In genomic region chr4:113548303-113548702, GRCh38 we compare ENCODE assay signal across 11 cellular contexts.
DNase-seq lines count a peak whose midpoint lies in the region; ATAC-seq, FAIRE-seq and TF ChIP-seq lines count a peak whose summit lies in the region.
"Had no signal": no experiment of that assay in that cellular context is flagged by ENCODE, and none has a peak within 500 bp of the region (broad histone marks: within the 10 kb centered on the region; RNA-seq: fewer than 3 reads in every experiment).

No MANE protein-coding gene starts in this region.

- H3K9me3 ChIP-seq in A549, result no peaks in the 10 kb centered on the region
- no peaks in the 10 kb centered on the region for H3K9me3 ChIP-seq in CD8-positive, alpha-beta memory T cell (ENCODE audit: low read length)
- H3K9me3 ChIP-seq in astrocyte (ENCODE audit: insufficient read depth, low read depth, low read length), result no peaks in the 10 kb centered on the region
- H3K9me3 ChIP-seq in mucosa of rectum (ENCODE audit: control insufficient read depth in 2 of 2, low read length in 2 of 2), result no peaks in the 10 kb centered on the region
- H3K9me3 ChIP-seq in SK-N-SH, result no peaks in the 10 kb centered on the region

- ATAC-seq in A549, result peak in 1 of 2 experiments; percentile 30; a peak in 4 of 6 replicates
- no peak for ATAC-seq in GM19328 (IDR thresholded peaks at IDR 0.05; ENCODE audit: unreplicated experiment)
- no peak for ATAC-seq in GM21825 (IDR thresholded peaks at IDR 0.05; ENCODE audit: unreplicated experiment)

- H3K9me3 Mint-ChIP-seq in CD8-positive, alpha-beta memory T cell, result no peaks in the 10 kb centered on the region
- H3K9me3 Mint-ChIP-seq in astrocyte (ENCODE audit: unreplicated experiment), result no peaks in the 10 kb centered on the region
- H3K9me3 Mint-ChIP-seq: H9 had no signal

- H3F3A ChIP-seq in SK-N-SH (replicated peaks; ENCODE audit: insufficient read depth), result peaks cover 5% of the 10 kb centered on the region

- TF ChIP-seq RAD21 in A549 (conservative IDR thresholded peaks at IDR 0.05 in 1 of 2, IDR thresholded peaks at IDR 0.05 in 1 of 2), result no peak
- TF ChIP-seq RAD21 in SK-N-SH (IDR thresholded peaks at IDR 0.05; ENCODE audit: low read length), result no peak

- H3K27ac ChIP-seq in A549, result peak overlapping the region; percentile 53 to 55; a peak in 5 of 6 replicates
- H3K27ac ChIP-seq in CD8-positive, alpha-beta memory T cell (ENCODE audit: low read depth, low read length), result no peak overlapping the region
- H3K27ac ChIP-seq in astrocyte (ENCODE audit: low read depth, low read length), result no peak overlapping the region
- H3K27ac ChIP-seq in mucosa of rectum (ENCODE audit: low read depth in 2 of 2, low read length in 2 of 2), result peak overlapping the region; percentile 65 to 85
- H3K27ac ChIP-seq in SK-N-SH (ENCODE audit: low read depth in 2 of 2, low read length in 1 of 2), result no peak overlapping the region; a peak in 1 of 4 replicates

- POLR2A ChIA-PET in A549 (lab: Yijun Ruan, JAX) (interaction anchor here (0.6 to 1.1 kb wide), 2 partner anchors 97 to 212 kb away, joined by 3 read pairs; no protein-coding TSS in a partner anchor), SK-N-SH (lab: Yijun Ruan, JAX) (no interaction called here)
- POLR2A ChIA-PET in CD8-positive, alpha-beta memory T cell (lab: Charles Lee), result interaction anchor here (0.9 to 1.6 kb wide), 3 partner anchors 210 to 214 kb away, joined by 3 to 5 read pairs (median 4); no protein-coding TSS in a partner anchor

- H3K9ac ChIP-seq in astrocyte (ENCODE audit: low read length) (no peak overlapping the region), mucosa of rectum (ENCODE audit: low read depth in 1 of 2, low read length in 2 of 2) (no peak overlapping the region), SK-N-SH (no peak overlapping the region)

- no peak for FAIRE-seq in A549 (lab: Jason Lieb, UNC)
- FAIRE-seq in astrocyte (lab: Jason Lieb, UNC), result peak; percentile 74

- H3K27me3 ChIP-seq in CD8-positive, alpha-beta memory T cell (ENCODE audit: insufficient read depth, low read length, poor library complexity, severe bottlenecking), result no peaks in the 10 kb centered on the region
- H3K27me3 ChIP-seq in astrocyte (ENCODE audit: insufficient read depth, low read length) (no peaks in the 10 kb centered on the region), mucosa of rectum (ENCODE audit: control insufficient read depth in 2 of 2, insufficient read depth in 2 of 2, low read length in 2 of 2) (no peaks in the 10 kb centered on the region), SK-N-SH (ENCODE audit: insufficient read depth) (no peaks in the 10 kb centered on the region)

- CTCF ChIA-PET in A549 (lab: Yijun Ruan, JAX) (interaction anchor here (0.6 to 2.0 kb wide), 29 partner anchors 9 to 837 kb away, joined by 3 to 9 read pairs (median 3); no protein-coding TSS in a partner anchor), SK-N-SH (lab: Yijun Ruan, JAX) (interaction anchor here (0.6 to 1.9 kb wide), 35 partner anchors 9 to 837 kb away, joined by 3 to 20 read pairs (median 4); no protein-coding TSS in a partner anchor)
- CTCF ChIA-PET in CD8-positive, alpha-beta memory T cell (lab: Charles Lee), result interaction anchor here (0.6 to 2.3 kb wide), 25 partner anchors 10 to 523 kb away, joined by 3 to 25 read pairs (median 4); no protein-coding TSS in a partner anchor

- H3K36me3 Mint-ChIP-seq in CD8-positive, alpha-beta memory T cell, result peaks cover 0 to 18% (median 2%) of the 10 kb centered on the region in 3 donors
- H3K36me3 Mint-ChIP-seq in astrocyte (ENCODE audit: low read depth, unreplicated experiment), result peaks cover 9% of the 10 kb centered on the region

- no peak overlapping the region for H3K4me3 Mint-ChIP-seq in CD8-positive, alpha-beta memory T cell
- H3K4me3 Mint-ChIP-seq in astrocyte (ENCODE audit: unreplicated experiment), result no peak overlapping the region
- H3K4me3 Mint-ChIP-seq: H9 had no signal

- H3K4me2 ChIP-seq in A549 (peak overlapping the region; percentile 52), astrocyte (ENCODE audit: low read length) (no peak overlapping the region), SK-N-SH (no peak overlapping the region)

- H3K4me3 ChIP-seq in A549 (no peak overlapping the region), astrocyte (ENCODE audit: insufficient read depth, low read depth, low read length) (no peak overlapping the region), mucosa of rectum (ENCODE audit: low read length in 2 of 2) (no peak overlapping the region), SK-N-SH (ENCODE audit: low read depth in 2 of 2, low read length in 1 of 2) (no peak overlapping the region)
- H3K4me3 ChIP-seq in CD8-positive, alpha-beta memory T cell (ENCODE audit: low read length), result no peak overlapping the region

- TF ChIP-seq EP300 in A549 (IDR thresholded peaks at IDR 0.05), result no peak
- TF ChIP-seq EP300 in SK-N-SH (IDR thresholded peaks at IDR 0.05; ENCODE audit: borderline replicate concordance in 1 of 2, low read depth in 1 of 2, low read length in 1 of 2), result no peak

- no peak for DNase-seq in A549 (ENCODE audit: low read depth in 1 of 2, low spot score in 1 of 2)
- DNase-seq in CD8-positive, alpha-beta memory T cell, result no peak
- DNase-seq in astrocyte (ENCODE audit: low read depth), result no peak
- DNase-seq in SHP77 (lab: John Stamatoyannopoulos, UW), result no peak
- DNase-seq in SK-N-SH, result no peak
- DNase-seq: activated naive CD4-positive, alpha-beta T cell treated with Interleukin-2 at 50 U/mL for 16 hours; effector CD4-positive, alpha-beta T cell had no signal

- no peaks in the 10 kb centered on the region for H3K79me2 ChIP-seq in astrocyte (ENCODE audit: insufficient read depth, low read length)
- H3K79me2 ChIP-seq in SK-N-SH (ENCODE audit: insufficient read depth), result no peaks in the 10 kb centered on the region

- H3K36me3 ChIP-seq in CD8-positive, alpha-beta memory T cell (ENCODE audit: insufficient read depth, low read length), result no peaks in the 10 kb centered on the region
- no peaks in the 10 kb centered on the region for H3K36me3 ChIP-seq in astrocyte (ENCODE audit: insufficient read depth, low read length)
- peaks cover 0 to 5% of the 10 kb centered on the region in 2 donors for H3K36me3 ChIP-seq in mucosa of rectum (ENCODE audit: control insufficient read depth in 2 of 2, insufficient read depth in 2 of 2, low read length in 2 of 2)
- H3K36me3 ChIP-seq in SK-N-SH (replicated peaks in 1 of 2; ENCODE audit: control insufficient read depth in 1 of 2, insufficient read depth in 2 of 2, low read length in 1 of 2), result peaks cover 26 to 38% of the 10 kb centered on the region in 2 experiments

- H3K9me2 ChIP-seq in SK-N-SH, result no peaks in the 10 kb centered on the region

- 100% methylated on average over 1 of the region's 1 CpG for WGBS in A549 (ENCODE audit: missing lambda C conversion rate)
- 100% methylated on average over 1 of the region's 1 CpG for WGBS in SK-N-SH (ENCODE audit: low lambda C conversion rate)

- no peaks in the 10 kb centered on the region for H3K27me3 Mint-ChIP-seq in CD8-positive, alpha-beta memory T cell
- H3K27me3 Mint-ChIP-seq in astrocyte (ENCODE audit: low read depth, unreplicated experiment), result no peaks in the 10 kb centered on the region

- H2AFZ ChIP-seq in astrocyte (ENCODE audit: low read depth, low read length), result no peak overlapping the region
- H2AFZ ChIP-seq in SK-N-SH (ENCODE audit: low read depth), result no peak overlapping the region

- H3K27ac Mint-ChIP-seq in CD8-positive, alpha-beta memory T cell, result peak overlapping the region in 6 of 8 donors; percentile 0 to 80 (median 45)
- no peak overlapping the region for H3K27ac Mint-ChIP-seq in astrocyte (ENCODE audit: unreplicated experiment)
- H3K27ac Mint-ChIP-seq: H9 had no signal

- H3K4me1 Mint-ChIP-seq in CD8-positive, alpha-beta memory T cell, result peaks cover 13 to 16% (median 15%) of the 10 kb centered on the region in 3 donors
- H3K4me1 Mint-ChIP-seq in astrocyte (ENCODE audit: low read depth, unreplicated experiment), result peaks cover 7% of the 10 kb centered on the region

- H4K20me1 ChIP-seq in astrocyte (ENCODE audit: insufficient read depth, low read length) (no peaks in the 10 kb centered on the region), SK-N-SH (ENCODE audit: insufficient read depth) (no peaks in the 10 kb centered on the region)

- TF ChIP-seq CTCF in A549 (IDR thresholded peaks at IDR 0.05) (no peak), astrocyte (IDR thresholded peaks at IDR 0.05; ENCODE audit: insufficient read depth, low read depth, low read length) (no peak), SK-N-SH (IDR thresholded peaks at IDR 0.05) (no peak)

- no peak for TF ChIP-seq POLR2A in A549 (IDR thresholded peaks at IDR 0.05; ENCODE audit: low read length)

- H3K4me1 ChIP-seq in A549, result peaks cover 25% of the 10 kb centered on the region
- H3K4me1 ChIP-seq in CD8-positive, alpha-beta memory T cell (ENCODE audit: insufficient read depth, low read length), result peaks cover 8% of the 10 kb centered on the region
- H3K4me1 ChIP-seq in astrocyte (ENCODE audit: insufficient read depth, low read length), result no peaks in the 10 kb centered on the region
- peaks cover 12 to 19% of the 10 kb centered on the region in 2 donors for H3K4me1 ChIP-seq in mucosa of rectum (ENCODE audit: control insufficient read depth in 2 of 2, insufficient read depth in 2 of 2, low read length in 2 of 2)
- H3K4me1 ChIP-seq in SK-N-SH (ENCODE audit: control insufficient read depth in 1 of 2, insufficient read depth in 2 of 2, low read depth in 1 of 2, low read length in 1 of 2), result peaks cover 2 to 8% of the 10 kb centered on the region in 2 experiments; a peak in 3 of 4 replicates

TF ChIP-seq in A549, 52 proteins besides CTCF, POLR2A, EP300 and RAD21 (continues in another document):
- no peak for TF ChIP-seq FOXS1 (CRISPR knock-in tag; IDR thresholded peaks at IDR 0.05)
- no peak for TF ChIP-seq BCL3 (IDR thresholded peaks at IDR 0.05)

TF ChIP-seq in SK-N-SH, 30 proteins besides CTCF, POLR2A, EP300 and RAD21 (continues in another document):
- TF ChIP-seq PBX3 (IDR thresholded peaks at IDR 0.05) (no peak), FOSL2 (IDR thresholded peaks at IDR 0.05; ENCODE audit: borderline replicate concordance, low read depth) (no peak), RCOR1 (IDR thresholded peaks at IDR 0.05; ENCODE audit: low read length) (no peak), EZH2phosphoT487 (IDR thresholded peaks at IDR 0.05; ENCODE audit: borderline replicate concordance, low read depth) (no peak), GATA2 (CRISPR knock-in tag; IDR thresholded peaks at IDR 0.05) (no peak), NRF1 (IDR thresholded peaks at IDR 0.05; ENCODE audit: low read depth, low read length) (no peak), RXRA (IDR thresholded peaks at IDR 0.05; ENCODE audit: borderline replicate concordance, low read depth) (no peak)

Comparison
In these comparisons a context has a peak if more than half of its experiments do, and no peak if none do; other contexts are left out.
1. H3K27ac ChIP-seq: peak in A549 (2 of 2) and mucosa of rectum (2 of 2); none in CD8-positive, alpha-beta memory T cell (single experiment), astrocyte (single experiment) and SK-N-SH (0 of 2).